In the genomic region with DNA sequence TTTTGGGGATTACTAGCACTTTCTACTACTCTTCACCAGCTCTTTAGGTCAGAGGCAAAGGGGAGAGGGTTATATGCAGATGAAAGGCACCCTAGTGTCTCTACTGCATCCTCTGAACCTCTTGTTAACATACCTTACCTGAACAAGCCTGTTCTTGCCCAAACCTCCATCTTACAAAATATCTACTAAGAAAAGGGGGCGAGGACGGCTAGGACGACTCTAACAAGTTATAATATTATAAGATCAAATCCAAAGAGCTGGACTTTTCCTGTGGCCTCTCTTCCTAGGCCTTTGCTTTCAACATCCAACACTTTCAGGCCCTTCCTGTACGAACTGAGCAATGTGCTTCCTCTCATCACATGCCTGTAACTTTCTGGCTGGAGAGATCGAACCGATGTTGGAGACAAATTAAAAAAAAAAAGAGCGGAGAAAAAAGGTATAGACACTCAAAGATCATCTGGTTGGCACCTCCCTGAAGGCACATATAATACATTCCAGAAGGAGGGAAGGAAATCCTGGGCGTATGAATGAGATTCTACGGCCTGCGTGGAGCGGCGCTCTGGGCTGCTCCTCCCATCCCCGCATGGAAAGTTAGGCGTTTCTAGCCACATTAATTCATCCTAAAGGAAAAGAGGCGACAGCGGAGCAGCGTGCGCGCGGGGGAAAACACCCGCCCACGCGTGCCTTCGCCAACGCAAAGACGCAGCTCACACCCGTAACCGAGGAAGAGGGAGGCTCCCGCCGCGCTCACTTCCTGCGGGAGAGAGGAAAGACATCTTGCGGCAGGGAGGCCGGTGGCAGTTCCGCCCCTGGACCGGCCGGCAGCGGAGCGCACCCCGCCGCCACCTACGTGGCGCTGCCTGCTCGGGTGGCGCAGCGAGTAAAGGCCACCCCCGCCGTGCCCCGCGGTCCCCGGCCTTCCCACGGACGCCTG, we compare ENCODE assay signal across 1 cellular context.
TF ChIP-seq lines count a peak whose summit lies in the region.

No MANE protein-coding gene starts in this region.

TF ChIP-seq in A549, 52 proteins besides CTCF, POLR2A, EP300 and RAD21 (continued from another document):
- TF ChIP-seq, protein P1, sequence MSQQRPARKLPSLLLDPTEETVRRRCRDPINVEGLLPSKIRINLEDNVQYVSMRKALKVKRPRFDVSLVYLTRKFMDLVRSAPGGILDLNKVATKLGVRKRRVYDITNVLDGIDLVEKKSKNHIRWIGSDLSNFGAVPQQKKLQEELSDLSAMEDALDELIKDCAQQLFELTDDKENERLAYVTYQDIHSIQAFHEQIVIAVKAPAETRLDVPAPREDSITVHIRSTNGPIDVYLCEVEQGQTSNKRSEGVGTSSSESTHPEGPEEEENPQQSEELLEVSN (IDR thresholded peaks at IDR 0.05; ENCODE audit: borderline replicate concordance, low read depth): 0 out of 2 replicates have a peak, but pooled peaks have one; percentile 40
- peak; percentile 78 for TF ChIP-seq MAX (IDR thresholded peaks at IDR 0.05)
- no peak for TF ChIP-seq RFX5 (IDR thresholded peaks at IDR 0.05)
